In genomic region chr7:104857458-104858425, GRCh38 we compare ENCODE assay signal across 12 cellular contexts.
DNase-seq lines count a peak whose midpoint lies in the region; ATAC-seq and TF ChIP-seq lines count a peak whose summit lies in the region.
"Had no signal": no experiment of that assay in that cellular context is flagged by ENCODE, and none has a peak within 500 bp of the region (broad histone marks: within the 10 kb centered on the region; RNA-seq: fewer than 3 reads in every experiment).

No MANE protein-coding gene starts in this region.

- TF ChIP-seq CTCF in lower leg skin (IDR thresholded peaks at IDR 0.05) = no peak

- no peaks in the 10 kb centered on the region for H3K36me3 Mint-ChIP-seq in T-cell

- WGBS in lower leg skin, 2 donors = 44 to 62% methylated on average over 5 of the region's 5 CpGs

- no peak for TF ChIP-seq POLR2A in lower leg skin (IDR thresholded peaks at IDR 0.05)

- peak in 3 of 34 experiments; percentile 2 to 3 (median 2) for DNase-seq in T-cell
- DNase-seq in NCI-H226 = no peak
- no peak for DNase-seq in lower leg skin (ENCODE audit: low spot score in 2 of 2)
- DNase-seq in ecto neural progenitor cell (ENCODE audit: low spot score) = no peak
- DNase-seq in stimulated activated CD4-positive, alpha-beta T cell treated with anti-CD3 and anti-CD28 coated beads, Interleukin-4, amount 100 ng/mL, for 24 hours = no peak
- DNase-seq: activated naive CD4-positive, alpha-beta T cell treated with Interleukin-2 at 50 U/mL for 16 hours; effector memory CD4-positive, alpha-beta T cell; NCI-H69; testis had no signal

- H3K27me3 ChIP-seq in BLaER1 = no peaks in the 10 kb centered on the region
- H3K27me3 ChIP-seq: testis had no signal

- H4K20me1 ChIP-seq in BLaER1 = no peaks in the 10 kb centered on the region

- peak overlapping the region; percentile 77 to 79 for H3K27ac Mint-ChIP-seq in T-cell

- intact Hi-C loops in lower leg skin (cut with DNase I; ENCODE audit: low total_unique reads) = no loop called here

- H3K27ac ChIP-seq in BLaER1 = no peak overlapping the region
- H3K27ac ChIP-seq: testis had no signal

- peak overlapping the region in 2 of 3 donors; percentile 25 to 50 for H3K4me3 Mint-ChIP-seq in T-cell

- H3K4me3 ChIP-seq in BLaER1 (no peak overlapping the region), lower leg skin (ENCODE audit: low read depth, poor library complexity, severe bottlenecking) (no peak overlapping the region)
- H3K4me3 ChIP-seq: testis had no signal

- no peaks in the 10 kb centered on the region for H3K36me3 ChIP-seq in BLaER1

- H3K9me3 Mint-ChIP-seq in T-cell = no peaks in the 10 kb centered on the region

- peaks cover 14 to 17% (median 16%) of the 10 kb centered on the region in 3 donors for H3K4me1 Mint-ChIP-seq in T-cell

- H3K27me3 Mint-ChIP-seq in T-cell = peaks cover 4% of the 10 kb centered on the region in 2 donors

- ATAC-seq in GM18907 (IDR thresholded peaks at IDR 0.05; ENCODE audit: unreplicated experiment) (peak; percentile 78), HG02885 (IDR thresholded peaks at IDR 0.05; ENCODE audit: poor library complexity, unreplicated experiment) (peak; percentile 55), T-cell (replicated peaks in 1 of 4) (peak in 3 of 4 experiments; percentile 56 to 91 (median 60))

- H3K9me3 ChIP-seq in BLaER1 = no peaks in the 10 kb centered on the region
- H3K9me3 ChIP-seq: testis had no signal

- CTCF ChIA-PET in T-cell (lab: Charles Lee) = interaction anchor here (0.6 to 1.1 kb wide), 2 partner anchors 9 to 1292 kb away, joined by 3 read pairs; no protein-coding TSS in a partner anchor

- POLR2A ChIA-PET in T-cell (lab: Charles Lee) = interaction anchor here in 1 of 2 donors (0.6 kb wide), 2 partner anchors 427 to 847 kb away, joined by 3 to 4 read pairs; no protein-coding TSS in a partner anchor

- H3K4me2 ChIP-seq in BLaER1 = peak overlapping the region; percentile 61

- H3K9ac ChIP-seq in BLaER1 = peak overlapping the region; percentile 7; the same call in 1 of the 2 replicates

- peaks cover 14% of the 10 kb centered on the region for H3K4me1 ChIP-seq in BLaER1
- H3K4me1 ChIP-seq: testis had no signal
